Comparison of ENCODE assay signal across 8 cellular contexts in the genomic region with DNA sequence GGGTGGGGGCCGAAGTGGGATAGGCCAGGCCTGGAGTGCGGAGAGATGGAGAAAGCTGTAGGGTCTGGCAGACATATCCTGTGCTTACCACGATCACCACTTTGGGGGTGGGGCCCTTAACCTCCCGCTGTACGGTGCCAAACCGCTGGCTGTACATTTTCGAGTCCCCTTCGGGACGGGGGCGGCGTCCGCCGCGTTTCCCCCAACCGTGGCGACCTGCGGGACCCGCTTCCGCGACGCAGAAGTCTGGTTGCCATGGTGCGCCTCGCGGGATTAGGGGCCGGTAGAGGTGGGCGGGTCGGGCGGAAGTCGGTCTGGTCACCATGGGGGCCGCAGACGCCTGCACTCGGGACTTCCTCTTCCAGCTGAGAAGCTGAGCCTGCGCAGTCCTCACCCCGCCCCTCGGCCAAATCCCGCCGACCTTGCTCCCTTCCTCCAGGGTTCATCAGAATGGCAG. TPM values are rescaled to one million over a fixed set of nuclear protein-coding genes. Genes with fewer than 3 reads are reported as not detected.
DNase-seq lines count a peak whose midpoint lies in the region; ATAC-seq lines count a peak whose summit lies in the region.

A gene with protein sequence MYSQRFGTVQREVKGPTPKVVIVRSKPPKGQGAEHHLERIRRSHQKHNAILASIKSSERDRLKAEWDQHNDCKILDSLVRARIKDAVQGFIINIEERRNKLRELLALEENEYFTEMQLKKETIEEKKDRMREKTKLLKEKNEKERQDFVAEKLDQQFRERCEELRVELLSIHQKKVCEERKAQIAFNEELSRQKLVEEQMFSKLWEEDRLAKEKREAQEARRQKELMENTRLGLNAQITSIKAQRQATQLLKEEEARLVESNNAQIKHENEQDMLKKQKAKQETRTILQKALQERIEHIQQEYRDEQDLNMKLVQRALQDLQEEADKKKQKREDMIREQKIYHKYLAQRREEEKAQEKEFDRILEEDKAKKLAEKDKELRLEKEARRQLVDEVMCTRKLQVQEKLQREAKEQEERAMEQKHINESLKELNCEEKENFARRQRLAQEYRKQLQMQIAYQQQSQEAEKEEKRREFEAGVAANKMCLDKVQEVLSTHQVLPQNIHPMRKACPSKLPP (minus strand): TSS at position 248 of the 457 bp plus-strand sequence. CDS start 91 bp downstream, at position 157.

- no peaks in the 10 kb centered on the region for H3K27me3 Mint-ChIP-seq in activated CD4-positive, alpha-beta memory T cell treated with anti-CD3 and anti-CD28 coated beads, Interleukin-2, amount 10 ng/mL, durations not matched to agents 7 days and 5 days

- ATAC-seq in GM19372 (IDR thresholded peaks at IDR 0.05; ENCODE audit: low read depth, unreplicated experiment) (peak; percentile 77), HG03520 (IDR thresholded peaks at IDR 0.05; ENCODE audit: unreplicated experiment) (peak; percentile 74)

- POLR2A ChIA-PET in activated CD4-positive, alpha-beta memory T cell treated with anti-CD3 and anti-CD28 coated beads, Interleukin-2, amount 10 ng/mL, durations not matched to agents 7 days and 5 days (lab: Charles Lee), result interaction anchor here (0.8 to 1.7 kb wide), 3 partner anchors 15 to 90 kb away, joined by 3 to 22 read pairs (median 3); a partner anchor contains a TSS

- H3K9me3 Mint-ChIP-seq in activated CD4-positive, alpha-beta memory T cell treated with anti-CD3 and anti-CD28 coated beads, Interleukin-2, amount 10 ng/mL, durations not matched to agents 7 days and 5 days, result no peaks in the 10 kb centered on the region

- peaks cover 29% of the 10 kb centered on the region for H3K36me3 Mint-ChIP-seq in activated CD4-positive, alpha-beta memory T cell treated with anti-CD3 and anti-CD28 coated beads, Interleukin-2, amount 10 ng/mL, durations not matched to agents 7 days and 5 days (ENCODE audit: low read depth)

- H3K4me3 Mint-ChIP-seq in activated CD4-positive, alpha-beta memory T cell treated with anti-CD3 and anti-CD28 coated beads, Interleukin-2, amount 10 ng/mL, durations not matched to agents 7 days and 5 days, result peak within 1 kb of the TSS; percentile 76

- peak within 1 kb of the TSS; percentile 56 for H3K27ac Mint-ChIP-seq in activated CD4-positive, alpha-beta memory T cell treated with anti-CD3 and anti-CD28 coated beads, Interleukin-2, amount 10 ng/mL, durations not matched to agents 7 days and 5 days

- peaks cover 31% of the 10 kb centered on the region for H3K4me1 Mint-ChIP-seq in activated CD4-positive, alpha-beta memory T cell treated with anti-CD3 and anti-CD28 coated beads, Interleukin-2, amount 10 ng/mL, durations not matched to agents 7 days and 5 days

- DNase-seq in CD1c-positive myeloid dendritic cell (ENCODE audit: extremely low spot score) (peak; percentile 96), NCI-H774 (lab: John Stamatoyannopoulos, UW) (peak; percentile 82), lung microvascular endothelial cell (ENCODE audit: low read depth in 2 of 2) (peak; percentile 90 to 92)
- peak; percentile 89 for DNase-seq in activated CD4-positive, alpha-beta memory T cell treated with anti-CD3 and anti-CD28 coated beads, Interleukin-2, amount 10 ng/mL, durations not matched to agents 7 days and 5 days
- DNase-seq in effector CD8-positive, alpha-beta T cell (lab: John Stamatoyannopoulos, UW), result peak; percentile 69
- DNase-seq in stimulated activated CD4-positive, alpha-beta T cell treated with anti-CD3 and anti-CD28 coated beads, TNF-alpha, amount 100 ng/mL, for 1 hour (ENCODE audit: low read depth in 3 of 3, low spot score in 1 of 3), result peak; percentile 50 to 66 (median 63)

- CTCF ChIA-PET in activated CD4-positive, alpha-beta memory T cell treated with anti-CD3 and anti-CD28 coated beads, Interleukin-2, amount 10 ng/mL, durations not matched to agents 7 days and 5 days (lab: Charles Lee), result interaction anchor here (0.7 to 7.4 kb wide), 6 partner anchors 10 to 110 kb away, joined by 3 to 66 read pairs (median 4); a partner anchor contains a TSS

RNA-seq across cellular contexts. Expression of the gene that starts here (rescaled TPM):
- total RNA-seq in activated CD4-positive, alpha-beta memory T cell treated with anti-CD3 and anti-CD28 coated beads, Interleukin-2, amount 10 ng/mL, durations not matched to agents 7 days and 5 days, result under 1 TPM; 0.50 to 0.83 TPM
- 0.20 and 0.22 TPM in 2 replicates for total RNA-seq in lung microvascular endothelial cell

Comparison
In these comparisons a context has a peak if more than half of its experiments do, and no peak if none do; other contexts are left out.
1. Peak in every context shown above with its lines: DNase-seq and ATAC-seq.
2. Peak in DNase-seq in activated CD4-positive, alpha-beta memory T cell treated with anti-CD3 and anti-CD28 coated beads, Interleukin-2, amount 10 ng/mL, durations not matched to agents 7 days and 5 days; RNA of the gene not detected or under 1 TPM.
3. Peak in DNase-seq in lung microvascular endothelial cell; RNA of the gene not detected or under 1 TPM.